In the genomic region with DNA sequence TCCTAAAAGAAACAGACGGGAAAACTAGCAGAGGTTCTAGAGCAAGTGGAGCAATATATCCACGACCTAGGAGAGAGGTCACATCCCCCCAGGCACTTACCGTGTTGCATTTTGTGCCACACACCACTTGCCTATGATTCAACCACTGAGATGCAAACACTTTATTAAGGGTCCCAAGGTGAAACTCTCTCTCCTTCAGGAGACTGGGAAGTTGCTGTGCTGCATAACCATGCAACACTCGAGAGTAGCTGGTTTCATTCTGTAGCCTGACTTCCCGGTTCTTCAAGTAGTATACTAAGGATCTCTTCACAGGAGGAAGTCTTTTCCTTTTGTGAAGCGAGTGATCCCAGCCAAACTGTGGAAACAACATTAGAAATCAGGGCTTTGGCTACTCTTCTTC, we compare ENCODE assay signal across 8 cellular contexts. TPM values are rescaled to one million over a fixed set of nuclear protein-coding genes. Genes with fewer than 3 reads are reported as not detected.
DNase-seq lines count a peak whose midpoint lies in the region; ATAC-seq, FAIRE-seq and TF ChIP-seq lines count a peak whose summit lies in the region.

No MANE protein-coding gene starts in this region.

- TF ChIP-seq POLR2A in NB4 (IDR thresholded peaks at IDR 0.05; ENCODE audit: extremely low read depth, insufficient read length) (no peak), lower leg skin (IDR thresholded peaks at IDR 0.05) (no peak)

- peak; percentile 12 for DNase-seq in EL
- peak; percentile 63 for DNase-seq in NB4 (ENCODE audit: low read depth)
- no peak for DNase-seq in pancreas
- no peak for DNase-seq in HuH-7 (ENCODE audit: low spot score)
- DNase-seq in lower leg skin (ENCODE audit: low spot score in 2 of 2), result no peak
- DNase-seq in NCI-H2196 (lab: John Stamatoyannopoulos, UW; ENCODE audit: unreplicated experiment), result no peak
- DNase-seq in NCI-H187 (lab: John Stamatoyannopoulos, UW), result no peak

- H3K27me3 ChIP-seq in endocrine pancreas (ENCODE audit: control insufficient read depth, insufficient read depth, low read length) (no peaks in the 10 kb centered on the region), pancreas (no peaks in the 10 kb centered on the region)

- 19 to 22% methylated on average over 6 of the region's 6 CpGs for WGBS in pancreas, 2 donors
- WGBS in lower leg skin, 2 donors, result 19 to 21% methylated on average over 6 of the region's 6 CpGs

- H3K4me3 ChIP-seq in NB4 (ENCODE audit: low read depth, low read length) (peak overlapping the region; percentile 94), endocrine pancreas (ENCODE audit: control insufficient read depth, insufficient read depth, low read length) (peak overlapping the region; percentile 80), pancreas (peak overlapping the region in 3 of 4 donors; percentile 60 to 77 (median 72)), lower leg skin (ENCODE audit: low read depth, poor library complexity, severe bottlenecking) (no peak overlapping the region)

- ATAC-seq in pancreas, result no peak

- intact Hi-C loops in pancreas (cut with DNase I) (loop anchor here in 1 of 3 donors (10.0 kb wide), 1 partner anchor 130 kb away; no protein-coding TSS in a partner anchor), lower leg skin (cut with DNase I; ENCODE audit: low total_unique reads) (loop anchor here (10.0 kb wide), 1 partner anchor 250 kb away; a partner anchor contains a TSS)

- peak overlapping the region; percentile 50 for H3K9ac ChIP-seq in endocrine pancreas (ENCODE audit: control insufficient read depth, insufficient read depth, low read length)

- no peaks in the 10 kb centered on the region for H3K9me3 ChIP-seq in endocrine pancreas (ENCODE audit: control insufficient read depth, low read length)
- no peaks in the 10 kb centered on the region for H3K9me3 ChIP-seq in pancreas

- no peak for TF ChIP-seq CTCF in NB4 (IDR thresholded peaks at IDR 0.05; ENCODE audit: low read depth, low read length)
- TF ChIP-seq CTCF in pancreas (IDR thresholded peaks at IDR 0.05), result no peak
- TF ChIP-seq CTCF in lower leg skin (IDR thresholded peaks at IDR 0.05), result no peak

- FAIRE-seq in pancreas (lab: Jason Lieb, UNC), result no peak

- no peak overlapping the region for H3K27ac ChIP-seq in pancreas

- H3K4me1 ChIP-seq in endocrine pancreas (ENCODE audit: control insufficient read depth, insufficient read depth, low read length), result peaks cover 12% of the 10 kb centered on the region
- H3K4me1 ChIP-seq in pancreas, result peaks cover 13 to 30% (median 15%) of the 10 kb centered on the region in 3 donors

- H3K36me3 ChIP-seq in endocrine pancreas (ENCODE audit: control insufficient read depth, insufficient read depth, low read length), result no peaks in the 10 kb centered on the region
- no peaks in the 10 kb centered on the region for H3K36me3 ChIP-seq in pancreas

RNA-seq across cellular contexts. Expression of a gene that starts 1.6 kb away (rescaled TPM):
- total RNA-seq in pancreas (10 to 100 TPM; 12.0 to 22.1 (median 15.0) TPM), lower leg skin (10 to 100 TPM; 21.9 to 30.7 (median 26.8) TPM)
- polyA plus RNA-seq in pancreas, result 10 to 100 TPM in 1 of 2 donors, 1 to 10 TPM in 1; 5.7 to 11.7 TPM

RNA-seq across cellular contexts. Expression of a gene that starts 53.9 kb away (rescaled TPM):
- total RNA-seq in pancreas (10 to 100 TPM; 13.0 to 25.6 (median 17.0) TPM), lower leg skin (10 to 100 TPM; 40.0 to 63.7 (median 53.2) TPM)
- polyA plus RNA-seq in pancreas, result 10 to 100 TPM; 12.1 to 21.9 TPM

Comparison
In these comparisons a context has a peak if more than half of its experiments do, and no peak if none do; other contexts are left out.
1. DNase-seq: peak in EL (single experiment) and NB4 (single experiment); none in pancreas (0 of 6), HuH-7 (single experiment), lower leg skin (0 of 2), NCI-H2196 (single experiment) and NCI-H187 (0 of 2).